1 cellular context compared by ENCODE assay signal in genomic region chr17:42866631-42867575, GRCh38.
TF ChIP-seq lines count a peak whose summit lies in the region.

No MANE protein-coding gene starts in this region.

TF ChIP-seq in HepG2, 621 proteins besides CTCF, POLR2A, EP300 and RAD21 (continued from another document and continues in another):
- TF ChIP-seq ZBTB14 (CRISPR knock-in tag; IDR thresholded peaks at IDR 0.05) (no peak), SRF (IDR thresholded peaks at IDR 0.05; ENCODE audit: low read depth, low read length) (no peak), ZBTB1 (CRISPR knock-in tag; IDR thresholded peaks at IDR 0.05; ENCODE audit: borderline replicate concordance) (no peak), ZNF160 (CRISPR knock-in tag; IDR thresholded peaks at IDR 0.05) (no peak), ZNF674 (CRISPR knock-in tag; IDR thresholded peaks at IDR 0.05; ENCODE audit: low read depth) (no peak), SNAPC5 (CRISPR knock-in tag; IDR thresholded peaks at IDR 0.05; ENCODE audit: borderline replicate concordance) (no peak), TCF12 (IDR thresholded peaks at IDR 0.05) (no peak), TCF12 (CRISPR knock-in tag; IDR thresholded peaks at IDR 0.05) (peak; percentile 91), ZEB1 (IDR thresholded peaks at IDR 0.05; ENCODE audit: insufficient replicate concordance, low read depth) (peak; percentile 97), DDIT3 (CRISPR knock-in tag; IDR thresholded peaks at IDR 0.05) (no peak), HMGA1 (CRISPR knock-in tag; conservative IDR thresholded peaks at IDR 0.05) (no peak), GPBP1L1 (CRISPR knock-in tag; IDR thresholded peaks at IDR 0.05) (no peak), ISL2 (CRISPR knock-in tag; IDR thresholded peaks at IDR 0.05) (peak; percentile 80), ZKSCAN8 (CRISPR knock-in tag; IDR thresholded peaks at IDR 0.05; ENCODE audit: borderline replicate concordance) (no peak), NR2F2 (IDR thresholded peaks at IDR 0.05; ENCODE audit: borderline replicate concordance, low read depth) (peak; percentile 99), MTA1 (CRISPR knock-in tag; IDR thresholded peaks at IDR 0.05; ENCODE audit: borderline replicate concordance) (peak; percentile 67), HNRNPH1 (optimal IDR thresholded peaks at IDR 0.05; ENCODE audit: low read depth, low read length) (no peak), ZNF572 (CRISPR knock-in tag; IDR thresholded peaks at IDR 0.05) (no peak), ZNF501 (CRISPR knock-in tag; IDR thresholded peaks at IDR 0.05) (no peak), ZNF354B (CRISPR knock-in tag; IDR thresholded peaks at IDR 0.05) (no peak), ELF3 (CRISPR knock-in tag; IDR thresholded peaks at IDR 0.05) (peak; percentile 85), TP53 (CRISPR knock-in tag; conservative IDR thresholded peaks at IDR 0.05) (no peak), ZNF318 (CRISPR knock-in tag; IDR thresholded peaks at IDR 0.05) (no peak), EHMT2 (IDR thresholded peaks at IDR 0.05; ENCODE audit: borderline replicate concordance, low read depth, low read length) (no peak), ZNF710 (CRISPR knock-in tag; IDR thresholded peaks at IDR 0.05; ENCODE audit: borderline replicate concordance) (peak; percentile 94), AFF4 (CRISPR knock-in tag; IDR thresholded peaks at IDR 0.05) (no peak), SSRP1 (CRISPR knock-in tag; IDR thresholded peaks at IDR 0.05) (0 out of 2 replicates have a peak, but pooled peaks have one; percentile 25), ZNF567 (CRISPR knock-in tag; IDR thresholded peaks at IDR 0.05; ENCODE audit: borderline replicate concordance) (no peak), RNF219 (CRISPR knock-in tag; IDR thresholded peaks at IDR 0.05) (0 out of 2 replicates have a peak, but pooled peaks have one; percentile 54), ZNF784 (CRISPR knock-in tag; IDR thresholded peaks at IDR 0.05; ENCODE audit: borderline replicate concordance) (0 out of 2 replicates have a peak, but pooled peaks have one; percentile 22), LCORL (IDR thresholded peaks at IDR 0.05) (no peak), LCORL (CRISPR knock-in tag; IDR thresholded peaks at IDR 0.05) (peak; percentile 91), ZNF264 (CRISPR knock-in tag; IDR thresholded peaks at IDR 0.05) (no peak), CSRNP2 (CRISPR knock-in tag; conservative IDR thresholded peaks at IDR 0.05; ENCODE audit: low read depth) (no peak), ZNF296 (CRISPR knock-in tag; conservative IDR thresholded peaks at IDR 0.05) (no peak), SPEN (CRISPR knock-in tag; IDR thresholded peaks at IDR 0.05; ENCODE audit: low read depth) (peak; percentile 82; the same call in 1 of the 2 replicates), RNF2 (conservative IDR thresholded peaks at IDR 0.05; ENCODE audit: low read depth) (no peak)
